In genomic region chr7:2157473-2158279, GRCh38 we compare ENCODE assay signal across 8 cellular contexts.
DNase-seq lines count a peak whose midpoint lies in the region; ATAC-seq and TF ChIP-seq lines count a peak whose summit lies in the region.

No MANE protein-coding gene starts in this region.

- in situ Hi-C loops in gastrocnemius medialis (cut with MboI; ENCODE audit: low sequenced_read_pairs in 4 of 4), result no loop called here

- no peak for TF ChIP-seq CTCF in gastrocnemius medialis (IDR thresholded peaks at IDR 0.05 in 4 of 5, conservative IDR thresholded peaks at IDR 0.05 in 1 of 5)

- H3K36me3 ChIP-seq in gastrocnemius medialis, result no peaks in the 10 kb centered on the region

- no peaks in the 10 kb centered on the region for H3K9me3 ChIP-seq in gastrocnemius medialis

- intact Hi-C loops in gastrocnemius medialis (cut with DNase I; ENCODE audit: low total_unique reads), result loop anchor here (1.0 to 10.0 kb wide), 3 partner anchors 18 to 53 kb away; no protein-coding TSS in a partner anchor

- no peak for TF ChIP-seq POLR2A in gastrocnemius medialis (IDR thresholded peaks at IDR 0.05)

- DNase-seq in HK-2 (ENCODE audit: unreplicated experiment) (peak; percentile 54), glomerular visceral epithelial cell (ENCODE audit: extremely low spot score) (peak; percentile 40), gastrocnemius medialis (peak; percentile 40 to 42), KG1 (lab: John Stamatoyannopoulos, UW) (no peak)
- no peak for DNase-seq in activated naive CD4-positive, alpha-beta T cell (lab: John Stamatoyannopoulos, UW)

- H3K27me3 ChIP-seq in gastrocnemius medialis, result no peaks in the 10 kb centered on the region

- peak; percentile 85 to 91 for ATAC-seq in gastrocnemius medialis
- ATAC-seq in GM18498 (IDR thresholded peaks at IDR 0.05; ENCODE audit: unreplicated experiment), result no peak
- no peak for ATAC-seq in HG03469 (IDR thresholded peaks at IDR 0.05; ENCODE audit: unreplicated experiment)

- peak overlapping the region; percentile 66 to 92 (median 74) for H3K27ac ChIP-seq in gastrocnemius medialis

- peaks cover 24% of the 10 kb centered on the region in 2 donors for H3K4me1 ChIP-seq in gastrocnemius medialis

- H3K4me3 ChIP-seq in gastrocnemius medialis, result no peak overlapping the region

TF ChIP-seq in PFSK-1, 5 proteins besides CTCF, POLR2A, EP300 and RAD21:
- TF ChIP-seq POLR2AphosphoS5 (IDR thresholded peaks at IDR 0.05; ENCODE audit: low read depth, low read length), result no peak
- TF ChIP-seq TAF1 (IDR thresholded peaks at IDR 0.05; ENCODE audit: borderline replicate concordance, insufficient read depth, low read length), result no peak
- no peak for TF ChIP-seq REST (IDR thresholded peaks at IDR 0.05; ENCODE audit: insufficient read depth in 1 of 2, low read depth in 2 of 2, low read length in 2 of 2)
- peak; percentile 67 for TF ChIP-seq FOXP2 (optimal IDR thresholded peaks at IDR 0.05; ENCODE audit: borderline replicate concordance, extremely low read depth, extremely low read length, insufficient read depth)
- TF ChIP-seq SIN3A (IDR thresholded peaks at IDR 0.05; ENCODE audit: borderline replicate concordance, insufficient read depth, low read length), result peak; percentile 88; the same call in 1 of the 2 replicates

Comparison
In these comparisons a context has a peak if more than half of its experiments do, and no peak if none do; other contexts are left out.
1. DNase-seq: peak in HK-2 (single experiment), glomerular visceral epithelial cell (single experiment) and gastrocnemius medialis (2 of 2); none in activated naive CD4-positive, alpha-beta T cell (0 of 4) and KG1 (single experiment).
2. ATAC-seq: peak in gastrocnemius medialis (2 of 2); none in GM18498 (single experiment) and HG03469 (single experiment).